Comparison of ENCODE assay signal across 8 cellular contexts in genomic region chr9:34665381-34666250, GRCh38. TPM values are rescaled to one million over a fixed set of nuclear protein-coding genes. Genes with fewer than 3 reads are reported as not detected.
DNase-seq lines count a peak whose midpoint lies in the region; ATAC-seq and TF ChIP-seq lines count a peak whose summit lies in the region.

No MANE protein-coding gene starts in this region.

- H3K27me3 ChIP-seq in left lung: no peaks in the 10 kb centered on the region

- peaks cover 10% of the 10 kb centered on the region for H3K36me3 Mint-ChIP-seq in dendritic cell treated with granulocyte-macrophage colony-stimulating factor and Interleukin-4, amounts not matched to agents 40 ng/mL and 50 ng/mL, for 4 days (ENCODE audit: low read depth)

- intact Hi-C loops in dendritic cell treated with granulocyte-macrophage colony-stimulating factor and Interleukin-4, amounts not matched to agents 40 ng/mL and 50 ng/mL, for 4 days (cut with micrococcal nuclease): loop anchor here (1.0 to 5.0 kb wide), 2 partner anchors 28 to 407 kb away; partner anchors contain the start of genes SIGMAR1 and VCP
- intact Hi-C loops in left lung (cut with DNase I): no loop called here

- DNase-seq in AG09309 (ENCODE audit: low read depth): peak; percentile 74
- peak; percentile 76 for DNase-seq in NCI-H526 treated with DMSO at 0.1 percent for 48 hours (lab: John Stamatoyannopoulos, UW)
- peak; percentile 84 to 87 for DNase-seq in activated CD4-positive, alpha-beta T cell treated with anti-CD3 and anti-CD28 coated beads, Interleukin-2, amount 50 U/mL, for 4 hours
- peak; percentile 96 to 98 for DNase-seq in left lung
- DNase-seq in stimulated activated CD4-positive, alpha-beta T cell treated with anti-CD3 and anti-CD28 coated beads, Interleukin-1b, Interleukin-23, amount 100 ng/mL, for 48 hours: peak; percentile 89

- TF ChIP-seq CTCF in AG09309 (IDR thresholded peaks at IDR 0.05; ENCODE audit: control insufficient read depth, insufficient read depth, low read depth, low read length, missing control alignments): no peak
- TF ChIP-seq CTCF in left lung (IDR thresholded peaks at IDR 0.05): no peak

- H3K27me3 Mint-ChIP-seq in dendritic cell treated with granulocyte-macrophage colony-stimulating factor and Interleukin-4, amounts not matched to agents 40 ng/mL and 50 ng/mL, for 4 days: no peaks in the 10 kb centered on the region

- H3K4me3 ChIP-seq in AG09309 (ENCODE audit: control insufficient read depth, low read depth, low read length) (peak overlapping the region; percentile 70), left lung (peak overlapping the region; percentile 62 to 68)

- H3K36me3 ChIP-seq in left lung: peaks cover 0 to 6% of the 10 kb centered on the region in 2 donors

- H3K9me3 Mint-ChIP-seq in dendritic cell treated with granulocyte-macrophage colony-stimulating factor and Interleukin-4, amounts not matched to agents 40 ng/mL and 50 ng/mL, for 4 days: peaks cover 11% of the 10 kb centered on the region

- peaks cover 35% of the 10 kb centered on the region for H3K4me1 Mint-ChIP-seq in dendritic cell treated with granulocyte-macrophage colony-stimulating factor and Interleukin-4, amounts not matched to agents 40 ng/mL and 50 ng/mL, for 4 days (ENCODE audit: low read depth)

- H3K9me3 ChIP-seq in left lung: peaks cover 0 to 3% of the 10 kb centered on the region in 2 donors

- ATAC-seq in GM19328 (IDR thresholded peaks at IDR 0.05; ENCODE audit: unreplicated experiment) (peak; percentile 67), HG03469 (IDR thresholded peaks at IDR 0.05; ENCODE audit: unreplicated experiment) (peak; percentile 51), left lung (peak; percentile 92)

- H3K27ac ChIP-seq in left lung: peak overlapping the region; percentile 94 to 98

- H3K4me3 Mint-ChIP-seq in dendritic cell treated with granulocyte-macrophage colony-stimulating factor and Interleukin-4, amounts not matched to agents 40 ng/mL and 50 ng/mL, for 4 days: peak overlapping the region; percentile 81

- H3K27ac Mint-ChIP-seq in dendritic cell treated with granulocyte-macrophage colony-stimulating factor and Interleukin-4, amounts not matched to agents 40 ng/mL and 50 ng/mL, for 4 days: peak overlapping the region; percentile 91

- peaks cover 0 to 25% of the 10 kb centered on the region in 2 donors for H3K4me1 ChIP-seq in left lung

RNA-seq across cellular contexts. Expression of gene CCL27, which starts 3.2 kb away (rescaled TPM):
- under 1 TPM in 1 of 2 donors, not detected in 1; 0.67 TPM for total RNA-seq in left lung

RNA-seq across cellular contexts. Expression of gene IL11RA, which starts 13.6 kb away (rescaled TPM):
- 10 to 100 TPM; 13.8 to 17.6 TPM for total RNA-seq in left lung

RNA-seq across cellular contexts. Expression of gene GALT, which starts 19.1 kb away (rescaled TPM):
- total RNA-seq in left lung: 10 to 100 TPM; 42.8 to 44.0 TPM

RNA-seq across cellular contexts. Expression of gene CCL19, which starts 25.5 kb away (rescaled TPM):
- 10 to 100 TPM in 1 of 2 donors, 1 to 10 TPM in 1; 1.2 to 36.3 TPM for total RNA-seq in left lung

RNA-seq across cellular contexts. Expression of gene SIGMAR1, which starts 28.0 kb away (rescaled TPM):
- 10 to 100 TPM; 50.5 to 72.1 TPM for total RNA-seq in left lung

Comparison
In these comparisons a context has a peak if more than half of its experiments do, and no peak if none do; other contexts are left out.
1. Peak in every context shown above with its lines: DNase-seq, ATAC-seq, H3K4me3 ChIP-seq and H3K27ac ChIP-seq.